ENCODE assay signal across 8 cellular contexts in genomic region chr20:36202891-36203338, GRCh38. TPM values are rescaled to one million over a fixed set of nuclear protein-coding genes. Genes with fewer than 3 reads are reported as not detected.
DNase-seq lines count a peak whose midpoint lies in the region; ATAC-seq and TF ChIP-seq lines count a peak whose summit lies in the region.

No MANE protein-coding gene starts in this region.

- no peak overlapping the region for H3K4me3 ChIP-seq in MM.1S (ENCODE audit: low read length)
- H3K4me3 ChIP-seq in SU-DHL-6 (ENCODE audit: insufficient read depth, low read length, poor library complexity, severe bottlenecking), result no peak overlapping the region
- H3K4me3 ChIP-seq in heart left ventricle, result no peak overlapping the region

- H2AFZ ChIP-seq in MM.1S (ENCODE audit: low read length) (no peak overlapping the region), SU-DHL-6 (ENCODE audit: low read depth, low read length, severe bottlenecking) (no peak overlapping the region)

- TF ChIP-seq CTCF in MM.1S (IDR thresholded peaks at IDR 0.05; ENCODE audit: low read length), result peak; percentile 98
- TF ChIP-seq CTCF in SU-DHL-6 (IDR thresholded peaks at IDR 0.05; ENCODE audit: insufficient read depth, low read length, poor library complexity, severe bottlenecking), result peak; percentile 94
- peak; percentile 89 to 97 (median 95) for TF ChIP-seq CTCF in heart left ventricle (IDR thresholded peaks at IDR 0.05)

- H3K36me3 ChIP-seq in MM.1S (replicated peaks; ENCODE audit: insufficient read depth, low read length) (no peaks in the 10 kb centered on the region), SU-DHL-6 (ENCODE audit: low read length) (no peaks in the 10 kb centered on the region), heart left ventricle (peaks cover 0 to 48% (median 0%) of the 10 kb centered on the region in 9 donors)

- no peaks in the 10 kb centered on the region for H3K4me1 ChIP-seq in MM.1S (ENCODE audit: low read length)
- H3K4me1 ChIP-seq in heart left ventricle, result peaks cover 0 to 6% (median 0%) of the 10 kb centered on the region in 12 donors

- no peaks in the 10 kb centered on the region for H3K36me3 Mint-ChIP-seq in activated naive CD4-positive, alpha-beta T cell treated with anti-CD3 and anti-CD28 coated beads, Interleukin-2, amount 50 U/mL, for 72 hours

- no peaks in the 10 kb centered on the region for H3F3A ChIP-seq in MM.1S (ENCODE audit: insufficient read depth, low read length)
- no peaks in the 10 kb centered on the region for H3F3A ChIP-seq in SU-DHL-6 (ENCODE audit: insufficient read depth)

- H3K79me2 ChIP-seq in MM.1S (ENCODE audit: low read length), result no peaks in the 10 kb centered on the region
- H3K79me2 ChIP-seq in SU-DHL-6 (ENCODE audit: insufficient read depth, low read length), result no peaks in the 10 kb centered on the region

- no peaks in the 10 kb centered on the region for H3K9me3 Mint-ChIP-seq in activated naive CD4-positive, alpha-beta T cell treated with anti-CD3 and anti-CD28 coated beads, Interleukin-2, amount 50 U/mL, for 72 hours

- no peaks in the 10 kb centered on the region for H3K27me3 ChIP-seq in MM.1S (replicated peaks; ENCODE audit: insufficient read depth, low read length)
- no peaks in the 10 kb centered on the region for H3K27me3 ChIP-seq in SU-DHL-6 (ENCODE audit: low read length)
- no peaks in the 10 kb centered on the region for H3K27me3 ChIP-seq in heart left ventricle

- H3K4me2 ChIP-seq in MM.1S (ENCODE audit: low read depth, low read length) (no peak overlapping the region), SU-DHL-6 (ENCODE audit: low read depth, low read length, poor library complexity, severe bottlenecking) (no peak overlapping the region)

- intact Hi-C loops in heart left ventricle (cut with DNase I), result loop anchor here in 8 of 10 donors (1.0 to 10.0 kb wide), 7 partner anchors 46 to 402 kb away; partner anchors contain the start of gene RAB5IF (in 1 of the 8)

- H3K9me2 ChIP-seq in MM.1S (replicated peaks; ENCODE audit: insufficient read depth, low read length) (no peaks in the 10 kb centered on the region), SU-DHL-6 (replicated peaks; ENCODE audit: insufficient read depth, low read length) (no peaks in the 10 kb centered on the region)

- H4K20me1 ChIP-seq in MM.1S (ENCODE audit: insufficient read depth, low read length) (no peaks in the 10 kb centered on the region), SU-DHL-6 (ENCODE audit: low read depth, low read length) (no peaks in the 10 kb centered on the region)

- no peak overlapping the region for H3K27ac Mint-ChIP-seq in activated naive CD4-positive, alpha-beta T cell treated with anti-CD3 and anti-CD28 coated beads, Interleukin-2, amount 50 U/mL, for 72 hours

- TF ChIP-seq POLR2A in heart left ventricle (IDR thresholded peaks at IDR 0.05), result no peak

- 32 to 40% (median 37%) methylated on average over 18 of the region's 18 CpGs for WGBS in heart left ventricle, 4 donors

- H3K27ac ChIP-seq in MM.1S (ENCODE audit: low read length) (no peak overlapping the region), SU-DHL-6 (ENCODE audit: low read depth, low read length) (no peak overlapping the region), heart left ventricle (no peak overlapping the region)

- no peak overlapping the region for H3K9ac ChIP-seq in MM.1S (ENCODE audit: low read length)
- no peak overlapping the region for H3K9ac ChIP-seq in SU-DHL-6 (ENCODE audit: low read length)

- H3K9me3 ChIP-seq in MM.1S (replicated peaks; ENCODE audit: insufficient read depth, low read length), result no peaks in the 10 kb centered on the region
- no peaks in the 10 kb centered on the region for H3K9me3 ChIP-seq in SU-DHL-6 (ENCODE audit: insufficient read depth, low read length)
- H3K9me3 ChIP-seq in heart left ventricle, result no peaks in the 10 kb centered on the region

- DNase-seq in EL (peak; percentile 52), MM.1S (peak; percentile 61), heart left ventricle (peak; percentile 61 to 84 (median 69)), renal cortical epithelial cell (ENCODE audit: low read depth) (peak; percentile 3)
- DNase-seq in activated naive CD4-positive, alpha-beta T cell treated with anti-CD3 and anti-CD28 coated beads, Interleukin-2, amount 50 U/mL, for 72 hours (ENCODE audit: low spot score in 2 of 2), result peak; percentile 71 to 86

- peak; percentile 75 to 81 for ATAC-seq in activated naive CD4-positive, alpha-beta T cell treated with anti-CD3 and anti-CD28 coated beads, Interleukin-2, amount 50 U/mL, for 72 hours
- ATAC-seq in heart left ventricle, result peak; percentile 51 to 76 (median 62)
- no peak for ATAC-seq in GM21390 (IDR thresholded peaks at IDR 0.05; ENCODE audit: unreplicated experiment)
- ATAC-seq in GM19463 (IDR thresholded peaks at IDR 0.05; ENCODE audit: unreplicated experiment), result no peak

RNA-seq across cellular contexts. Expression of gene AAR2, which starts 33.4 kb away (rescaled TPM):
- total RNA-seq in activated naive CD4-positive, alpha-beta T cell treated with anti-CD3 and anti-CD28 coated beads, Interleukin-2, amount 50 U/mL, for 72 hours, result 10 to 100 TPM; 11.6 to 21.8 TPM
- 10 to 100 TPM; 13.6 to 25.1 (median 16.8) TPM for total RNA-seq in heart left ventricle
- polyA plus RNA-seq in heart left ventricle, result 10 to 100 TPM in 1 of 2 donors, 1 to 10 TPM in 1; 7.8 to 26.9 TPM
- 18.6 and 34.0 TPM in 2 replicates for total RNA-seq in renal cortical epithelial cell

RNA-seq across cellular contexts. Expression of gene EPB41L1, which starts 48.4 kb away (rescaled TPM):
- total RNA-seq in activated naive CD4-positive, alpha-beta T cell treated with anti-CD3 and anti-CD28 coated beads, Interleukin-2, amount 50 U/mL, for 72 hours, result under 1 TPM; 0.20 to 0.93 TPM
- total RNA-seq in heart left ventricle (10 to 100 TPM; 10.5 to 29.8 (median 19.0) TPM), renal cortical epithelial cell (20.3 and 47.7 TPM in 2 replicates)
- 1 to 10 TPM; 7.1 to 8.5 TPM for polyA plus RNA-seq in heart left ventricle

Comparison
In these comparisons a context has a peak if more than half of its experiments do, and no peak if none do; other contexts are left out.
1. DNase-seq: peak in every context shown above with its lines; median percentile 78 in activated naive CD4-positive, alpha-beta T cell treated with anti-CD3 and anti-CD28 coated beads, Interleukin-2, amount 50 U/mL, for 72 hours; 69 in heart left ventricle; 61 in MM.1S; 52 in EL; 3 in renal cortical epithelial cell.
2. ATAC-seq: peak in activated naive CD4-positive, alpha-beta T cell treated with anti-CD3 and anti-CD28 coated beads, Interleukin-2, amount 50 U/mL, for 72 hours (2 of 2) and heart left ventricle (4 of 4); none in GM21390 (single experiment) and GM19463 (single experiment).
3. RNA of gene EPB41L1, which starts 48.4 kb away (total RNA-seq): 20.3 to 47.7 TPM in renal cortical epithelial cell and 10.5 to 29.8 TPM in heart left ventricle; 0.20 to 0.93 TPM in activated naive CD4-positive, alpha-beta T cell treated with anti-CD3 and anti-CD28 coated beads, Interleukin-2, amount 50 U/mL, for 72 hours; every median in the first group is over 4 times any median in the second.
4. Peak in every context shown above with its lines, with median percentiles within 50 percentile points of each other: CTCF ChIP-seq.